Comparison of ENCODE assay signal across 1 cellular context in the genomic region with DNA sequence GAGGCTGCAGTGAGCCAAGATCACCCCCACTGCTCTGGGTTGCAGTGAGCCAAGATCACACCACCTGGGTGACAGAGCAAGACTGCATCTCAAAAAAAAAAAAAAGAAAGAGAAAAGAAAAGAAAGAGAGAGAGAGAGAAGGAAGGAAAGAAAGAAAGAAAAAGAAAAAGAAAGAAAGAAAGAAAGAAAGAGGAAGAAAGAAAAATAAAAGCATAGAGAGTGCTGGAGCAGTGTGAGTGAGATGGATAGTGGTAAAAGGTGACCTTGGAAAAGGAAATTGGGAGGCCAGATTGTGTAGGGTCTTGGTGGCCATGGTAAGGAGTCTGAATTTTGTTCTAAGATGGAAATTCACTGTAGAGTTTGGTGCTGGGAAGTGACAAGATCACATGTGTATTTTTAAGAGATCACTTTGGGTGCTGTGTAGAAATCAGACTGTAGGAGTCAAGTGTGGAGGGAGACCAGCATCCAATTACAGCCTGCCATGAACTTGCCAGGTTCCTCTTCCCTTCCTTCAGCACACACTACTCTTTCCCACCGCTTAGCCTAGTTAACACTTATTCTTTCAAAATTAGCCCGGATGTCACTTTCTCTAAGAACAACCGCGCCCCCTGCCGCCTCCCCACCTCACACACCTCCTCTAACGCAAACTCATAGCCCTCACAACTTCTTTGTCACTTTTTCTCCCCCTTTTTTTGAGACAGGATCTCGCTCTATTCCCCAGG.
A peak's percentile ranks its signal among the peaks of the same experiment; 100 is the strongest.
TF ChIP-seq lines count a peak whose summit lies in the region.

No MANE protein-coding gene starts in this region.

TF ChIP-seq in HepG2, 621 proteins besides CTCF, POLR2A, EP300 and RAD21 (continued from another document and continues in another):
- no peak for TF ChIP-seq GMEB2 (CRISPR knock-in tag; IDR thresholded peaks at IDR 0.05; ENCODE audit: low read depth)
- no peak for TF ChIP-seq ZNF589 (CRISPR knock-in tag; conservative IDR thresholded peaks at IDR 0.05)
- TF ChIP-seq ZNF512B (CRISPR knock-in tag; IDR thresholded peaks at IDR 0.05; ENCODE audit: borderline replicate concordance) = no peak
- TF ChIP-seq ZSCAN21 (CRISPR knock-in tag; IDR thresholded peaks at IDR 0.05; ENCODE audit: borderline replicate concordance) = no peak
- TF ChIP-seq ELF3 (CRISPR knock-in tag; IDR thresholded peaks at IDR 0.05) = no peak
- TF ChIP-seq RERE (CRISPR knock-in tag; IDR thresholded peaks at IDR 0.05; ENCODE audit: low read depth) = no peak
- TF ChIP-seq GABPA (IDR thresholded peaks at IDR 0.05; ENCODE audit: low read depth, low read length) = no peak
- TF ChIP-seq GABPA (CRISPR knock-in tag; IDR thresholded peaks at IDR 0.05; ENCODE audit: low read depth) = peak; percentile 25; the same call in 1 of the 2 replicates
- no peak for TF ChIP-seq NONO (IDR thresholded peaks at IDR 0.05)
- TF ChIP-seq NONO (CRISPR knock-in tag; conservative IDR thresholded peaks at IDR 0.05) = no peak
- TF ChIP-seq, protein P1, sequence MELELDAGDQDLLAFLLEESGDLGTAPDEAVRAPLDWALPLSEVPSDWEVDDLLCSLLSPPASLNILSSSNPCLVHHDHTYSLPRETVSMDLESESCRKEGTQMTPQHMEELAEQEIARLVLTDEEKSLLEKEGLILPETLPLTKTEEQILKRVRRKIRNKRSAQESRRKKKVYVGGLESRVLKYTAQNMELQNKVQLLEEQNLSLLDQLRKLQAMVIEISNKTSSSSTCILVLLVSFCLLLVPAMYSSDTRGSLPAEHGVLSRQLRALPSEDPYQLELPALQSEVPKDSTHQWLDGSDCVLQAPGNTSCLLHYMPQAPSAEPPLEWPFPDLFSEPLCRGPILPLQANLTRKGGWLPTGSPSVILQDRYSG (CRISPR knock-in tag; IDR thresholded peaks at IDR 0.05) = no peak
- TF ChIP-seq, protein P2, sequence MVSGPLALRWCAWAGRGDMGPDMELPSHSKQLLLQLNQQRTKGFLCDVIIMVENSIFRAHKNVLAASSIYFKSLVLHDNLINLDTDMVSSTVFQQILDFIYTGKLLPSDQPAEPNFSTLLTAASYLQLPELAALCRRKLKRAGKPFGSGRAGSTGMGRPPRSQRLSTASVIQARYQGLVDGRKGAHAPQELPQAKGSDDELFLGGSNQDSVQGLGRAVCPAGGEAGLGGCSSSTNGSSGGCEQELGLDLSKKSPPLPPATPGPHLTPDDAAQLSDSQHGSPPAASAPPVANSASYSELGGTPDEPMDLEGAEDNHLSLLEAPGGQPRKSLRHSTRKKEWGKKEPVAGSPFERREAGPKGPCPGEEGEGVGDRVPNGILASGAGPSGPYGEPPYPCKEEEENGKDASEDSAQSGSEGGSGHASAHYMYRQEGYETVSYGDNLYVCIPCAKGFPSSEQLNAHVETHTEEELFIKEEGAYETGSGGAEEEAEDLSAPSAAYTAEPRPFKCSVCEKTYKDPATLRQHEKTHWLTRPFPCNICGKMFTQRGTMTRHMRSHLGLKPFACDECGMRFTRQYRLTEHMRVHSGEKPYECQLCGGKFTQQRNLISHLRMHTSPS (CRISPR knock-in tag; IDR thresholded peaks at IDR 0.05; ENCODE audit: low read depth) = no peak
- TF ChIP-seq FOXP1 (IDR thresholded peaks at IDR 0.05) = no peak
- no peak for TF ChIP-seq FOXP1 (CRISPR knock-in tag; IDR thresholded peaks at IDR 0.05)
- 0 out of 2 replicates have a peak, but pooled peaks have one; percentile 10 for TF ChIP-seq SALL1 (CRISPR knock-in tag; IDR thresholded peaks at IDR 0.05)
- TF ChIP-seq TBP (CRISPR knock-in tag; IDR thresholded peaks at IDR 0.05) = no peak
- TF ChIP-seq HMGXB3 (CRISPR knock-in tag; IDR thresholded peaks at IDR 0.05; ENCODE audit: borderline replicate concordance) = 0 out of 2 replicates have a peak, but pooled peaks have one; percentile 6
- no peak for TF ChIP-seq ATAD3A (CRISPR knock-in tag; IDR thresholded peaks at IDR 0.05)
- no peak for TF ChIP-seq MTA3 (CRISPR knock-in tag; IDR thresholded peaks at IDR 0.05)
- no peak for TF ChIP-seq HBP1 (CRISPR knock-in tag; IDR thresholded peaks at IDR 0.05; ENCODE audit: low read depth)
- no peak for TF ChIP-seq ZNF780A (CRISPR knock-in tag; IDR thresholded peaks at IDR 0.05)
- TF ChIP-seq, protein P3, sequence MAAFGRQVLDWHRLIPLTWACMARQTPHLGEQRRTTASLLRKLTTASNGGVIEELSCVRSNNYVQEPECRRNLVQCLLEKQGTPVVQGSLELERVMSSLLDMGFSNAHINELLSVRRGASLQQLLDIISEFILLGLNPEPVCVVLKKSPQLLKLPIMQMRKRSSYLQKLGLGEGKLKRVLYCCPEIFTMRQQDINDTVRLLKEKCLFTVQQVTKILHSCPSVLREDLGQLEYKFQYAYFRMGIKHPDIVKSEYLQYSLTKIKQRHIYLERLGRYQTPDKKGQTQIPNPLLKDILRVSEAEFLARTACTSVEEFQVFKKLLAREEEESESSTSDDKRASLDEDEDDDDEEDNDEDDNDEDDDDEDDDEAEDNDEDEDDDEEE (CRISPR knock-in tag; IDR thresholded peaks at IDR 0.05) = no peak
- TF ChIP-seq, protein P4, sequence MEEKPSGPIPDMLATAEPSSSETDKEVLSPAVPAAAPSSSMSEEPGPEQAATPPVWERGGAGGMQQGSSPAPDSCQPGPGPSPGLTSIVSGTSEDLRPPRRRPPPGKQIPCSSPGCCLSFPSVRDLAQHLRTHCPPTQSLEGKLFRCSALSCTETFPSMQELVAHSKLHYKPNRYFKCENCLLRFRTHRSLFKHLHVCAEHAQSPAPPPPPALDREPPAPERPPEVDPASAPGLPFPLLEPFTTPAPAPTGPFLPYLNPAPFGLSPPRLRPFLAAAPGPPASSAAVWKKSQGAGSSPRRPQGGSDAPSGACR (CRISPR knock-in tag; IDR thresholded peaks at IDR 0.05) = no peak
- no peak for TF ChIP-seq USF2 (IDR thresholded peaks at IDR 0.05; ENCODE audit: low read depth, low read length)
- no peak for TF ChIP-seq USF2 (CRISPR knock-in tag; IDR thresholded peaks at IDR 0.05; ENCODE audit: borderline replicate concordance)
